In genomic region chr14:95524706-95525512, GRCh38 we compare ENCODE assay signal across 10 cellular contexts. TPM values are rescaled to one million over a fixed set of nuclear protein-coding genes. Genes with fewer than 3 reads are reported as not detected.
DNase-seq lines count a peak whose midpoint lies in the region; ATAC-seq and TF ChIP-seq lines count a peak whose summit lies in the region.
"Had no signal": no experiment of that assay in that cellular context is flagged by ENCODE, and none has a peak within 500 bp of the region (broad histone marks: within the 10 kb centered on the region; RNA-seq: fewer than 3 reads in every experiment).

No MANE protein-coding gene starts in this region.

- H3K56ac ChIP-seq in mesendoderm (ENCODE audit: low read length), result no peak overlapping the region

- H3K79me1 ChIP-seq in mesendoderm (ENCODE audit: low read length), result no peaks in the 10 kb centered on the region

- no peak overlapping the region for H3K9ac ChIP-seq in mesendoderm (ENCODE audit: low read length)

- no peak overlapping the region for H4K5ac ChIP-seq in mesendoderm (ENCODE audit: low read length)

- peaks cover 53 to 73% (median 65%) of the 10 kb centered on the region in 3 donors for H3K4me1 Mint-ChIP-seq in CD8-positive, alpha-beta memory T cell
- peaks cover 69% of the 10 kb centered on the region for H3K4me1 Mint-ChIP-seq in activated naive CD8-positive, alpha-beta T cell treated with anti-CD3 and anti-CD28 coated beads, Interleukin-2, amount 10 ng/mL, durations not matched to agents 7 days and 5 days

- H3K4me3 Mint-ChIP-seq in CD8-positive, alpha-beta memory T cell, result peak overlapping the region in 3 of 7 donors; percentile 44 to 80 (median 79)
- peak overlapping the region; percentile 81 for H3K4me3 Mint-ChIP-seq in activated naive CD8-positive, alpha-beta T cell treated with anti-CD3 and anti-CD28 coated beads, Interleukin-2, amount 10 ng/mL, durations not matched to agents 7 days and 5 days

- H3K4me1 ChIP-seq in CD8-positive, alpha-beta memory T cell (ENCODE audit: insufficient read depth, low read length), result peaks cover 63% of the 10 kb centered on the region
- H3K4me1 ChIP-seq in mesendoderm (ENCODE audit: control insufficient read depth, low read depth, low read length), result no peaks in the 10 kb centered on the region

- H3K36me3 Mint-ChIP-seq in CD8-positive, alpha-beta memory T cell, result peaks cover 0 to 6% (median 0%) of the 10 kb centered on the region in 3 donors
- H3K36me3 Mint-ChIP-seq in activated naive CD8-positive, alpha-beta T cell treated with anti-CD3 and anti-CD28 coated beads, Interleukin-2, amount 10 ng/mL, durations not matched to agents 7 days and 5 days, result no peaks in the 10 kb centered on the region

- H2BK120ac ChIP-seq in mesendoderm (ENCODE audit: low read depth, low read length), result no peak overlapping the region

- peak overlapping the region; percentile 54 for H3K4me3 ChIP-seq in CD8-positive, alpha-beta memory T cell (ENCODE audit: low read length)
- H3K4me3 ChIP-seq in HL-60 (replicated peaks; ENCODE audit: insufficient read depth, low read length) (no peak overlapping the region), mesendoderm (ENCODE audit: low read length) (no peak overlapping the region)

- TF ChIP-seq CTCF in HL-60 (IDR thresholded peaks at IDR 0.05; ENCODE audit: insufficient read depth, low read length), result no peak

- CTCF ChIA-PET in CD8-positive, alpha-beta memory T cell (lab: Charles Lee), result interaction anchor here (0.7 to 4.7 kb wide), 7 partner anchors 9 to 98 kb away, joined by 3 to 110 read pairs (median 22); partner anchors contain the start of genes GLRX5 and SYNE3

- H3K27me3 ChIP-seq in CD8-positive, alpha-beta memory T cell (ENCODE audit: insufficient read depth, low read length, poor library complexity, severe bottlenecking), result no peaks in the 10 kb centered on the region
- no peaks in the 10 kb centered on the region for H3K27me3 ChIP-seq in HL-60 (ENCODE audit: insufficient read depth, poor library complexity, severe bottlenecking)
- no peaks in the 10 kb centered on the region for H3K27me3 ChIP-seq in mesendoderm (ENCODE audit: insufficient read depth, low read length, poor library complexity)

- DNase-seq in CD8-positive, alpha-beta memory T cell, result no peak
- peak in 1 of 2 experiments; percentile 59 for DNase-seq in HL-60 (ENCODE audit: low read depth in 1 of 2, low spot score in 1 of 2)
- no peak for DNase-seq in activated naive CD8-positive, alpha-beta T cell treated with anti-CD3 and anti-CD28 coated beads, Interleukin-2, amount 10 ng/mL, durations not matched to agents 7 days and 5 days
- peak; percentile 64 for DNase-seq in mesendoderm
- DNase-seq: activated gamma-delta T cell treated with Interleukin-2 at 50 U/mL for 16 hours; NCI-H1694; stimulated activated CD4-positive, alpha-beta T cell treated with anti-CD3 and anti-CD28 coated beads, Interleukin-12 subunit alpha, Interleukin-12 subunit beta, amount 100 ng/mL, for 4 hours had no signal

- no peak for ATAC-seq in activated naive CD8-positive, alpha-beta T cell treated with anti-CD3 and anti-CD28 coated beads, Interleukin-2, amount 10 ng/mL, durations not matched to agents 7 days and 5 days (ENCODE audit: low read depth)
- ATAC-seq in HG02759 (IDR thresholded peaks at IDR 0.05; ENCODE audit: unreplicated experiment) (no peak), GM21723 (IDR thresholded peaks at IDR 0.05; ENCODE audit: unreplicated experiment) (no peak), GM19452 (IDR thresholded peaks at IDR 0.05; ENCODE audit: unreplicated experiment) (no peak)

- H3K36me3 ChIP-seq in CD8-positive, alpha-beta memory T cell (ENCODE audit: insufficient read depth, low read length), result no peaks in the 10 kb centered on the region
- H3K36me3 ChIP-seq in mesendoderm (ENCODE audit: control insufficient read depth, insufficient read depth, low read length), result no peaks in the 10 kb centered on the region

- H3K27me3 Mint-ChIP-seq in CD8-positive, alpha-beta memory T cell, result no peaks in the 10 kb centered on the region
- no peaks in the 10 kb centered on the region for H3K27me3 Mint-ChIP-seq in activated naive CD8-positive, alpha-beta T cell treated with anti-CD3 and anti-CD28 coated beads, Interleukin-2, amount 10 ng/mL, durations not matched to agents 7 days and 5 days

- H4K8ac ChIP-seq in mesendoderm (ENCODE audit: low read depth, low read length), result no peak overlapping the region

- H3K9me3 ChIP-seq in CD8-positive, alpha-beta memory T cell (ENCODE audit: low read length), result no peaks in the 10 kb centered on the region

- H3K27ac Mint-ChIP-seq in CD8-positive, alpha-beta memory T cell, result peak overlapping the region; percentile 90 to 97 (median 92)
- peak overlapping the region; percentile 95 for H3K27ac Mint-ChIP-seq in activated naive CD8-positive, alpha-beta T cell treated with anti-CD3 and anti-CD28 coated beads, Interleukin-2, amount 10 ng/mL, durations not matched to agents 7 days and 5 days

- H3K79me2 ChIP-seq in mesendoderm (ENCODE audit: control insufficient read depth, insufficient read depth, low read length), result no peaks in the 10 kb centered on the region

- H3K23ac ChIP-seq in mesendoderm (ENCODE audit: low read length), result no peak overlapping the region

- H3K4me2 ChIP-seq in mesendoderm (ENCODE audit: low read length), result no peak overlapping the region

- H2BK15ac ChIP-seq in mesendoderm (replicated peaks; ENCODE audit: low read depth), result no peak overlapping the region

- H3K9me3 Mint-ChIP-seq in CD8-positive, alpha-beta memory T cell, result no peaks in the 10 kb centered on the region
- H3K9me3 Mint-ChIP-seq in activated naive CD8-positive, alpha-beta T cell treated with anti-CD3 and anti-CD28 coated beads, Interleukin-2, amount 10 ng/mL, durations not matched to agents 7 days and 5 days, result no peaks in the 10 kb centered on the region

- H3K4ac ChIP-seq in mesendoderm (ENCODE audit: low read depth, low read length), result no peak overlapping the region

- H2AK5ac ChIP-seq in mesendoderm (ENCODE audit: low read length), result no peak overlapping the region

- H2BK5ac ChIP-seq in mesendoderm (ENCODE audit: low read length), result no peak overlapping the region

- POLR2A ChIA-PET in CD8-positive, alpha-beta memory T cell (lab: Charles Lee), result interaction anchor here (0.7 to 2.2 kb wide), 3 partner anchors 8 to 78 kb away, joined by 3 to 13 read pairs (median 3); no protein-coding TSS in a partner anchor
- POLR2A ChIA-PET in activated naive CD8-positive, alpha-beta T cell treated with anti-CD3 and anti-CD28 coated beads, Interleukin-2, amount 10 ng/mL, durations not matched to agents 7 days and 5 days (lab: Charles Lee), result interaction anchor here (1.0 to 4.9 kb wide), 7 partner anchors 8 to 66 kb away, joined by 3 to 70 read pairs (median 5); partner anchors contain the start of genes GLRX5 and SYNE3

- H3K27ac ChIP-seq in CD8-positive, alpha-beta memory T cell (ENCODE audit: low read depth, low read length), result no peak overlapping the region
- H3K27ac ChIP-seq in HL-60 (replicated peaks) (peak overlapping the region; percentile 89), mesendoderm (ENCODE audit: low read depth, low read length) (no peak overlapping the region)

- no CpG with 5 or more reads among the region's 6 CpGs for WGBS in mesendoderm (ENCODE audit: extremely low coverage, insufficient coverage, low lambda C conversion rate)

- no peak overlapping the region for H3K18ac ChIP-seq in mesendoderm (ENCODE audit: low read length)

RNA-seq across cellular contexts. Expression of gene SYNE3, which starts 8.5 kb away (rescaled TPM):
- 10 to 100 TPM; 37.6 to 39.7 TPM for total RNA-seq in CD8-positive, alpha-beta memory T cell
- 4.3 TPM for polyA plus RNA-seq in CD8-positive, alpha-beta memory T cell
- 10 to 100 TPM; 79.0 to 79.1 TPM for total RNA-seq in activated naive CD8-positive, alpha-beta T cell treated with anti-CD3 and anti-CD28 coated beads, Interleukin-2, amount 10 ng/mL, durations not matched to agents 7 days and 5 days
- 0.34 TPM for polyA plus RNA-seq in mesendoderm (2013, experiment 1 of 2)
- 0.31 TPM for polyA plus RNA-seq in mesendoderm (2013, experiment 2 of 2)

RNA-seq across cellular contexts. Expression of gene GLRX5, which starts 9.9 kb away (rescaled TPM):
- 10 to 100 TPM; 52.9 to 54.6 TPM for total RNA-seq in CD8-positive, alpha-beta memory T cell
- polyA plus RNA-seq in CD8-positive, alpha-beta memory T cell, result 72.9 TPM
- total RNA-seq in activated naive CD8-positive, alpha-beta T cell treated with anti-CD3 and anti-CD28 coated beads, Interleukin-2, amount 10 ng/mL, durations not matched to agents 7 days and 5 days, result 10 to 100 TPM; 33.8 to 34.7 TPM
- 71.4 TPM for polyA plus RNA-seq in mesendoderm (2013, experiment 1 of 2)
- polyA plus RNA-seq in mesendoderm (2013, experiment 2 of 2), result 69.3 TPM
